11 cellular contexts compared by ENCODE assay signal in genomic region chr1:155011437-155011907, GRCh38. TPM values are rescaled to one million over a fixed set of nuclear protein-coding genes. Genes with fewer than 3 reads are reported as not detected.
A peak's percentile ranks its signal among the peaks of the same experiment; 100 is the strongest.
DNase-seq lines count a peak whose midpoint lies in the region; ATAC-seq, FAIRE-seq and TF ChIP-seq lines count a peak whose summit lies in the region.
"Had no signal": no experiment of that assay in that cellular context is flagged by ENCODE, and none has a peak within 500 bp of the region (broad histone marks: within the 10 kb centered on the region; RNA-seq: fewer than 3 reads in every experiment).

No MANE protein-coding gene starts in this region.

- H3K9ac ChIP-seq in K562 (ENCODE audit: insufficient read depth in 1 of 2, low read depth in 2 of 2, low read length in 2 of 2) (peak overlapping the region in 1 of 2 experiments; percentile 85; a peak in 1 of 4 replicates), liver (ENCODE audit: low read depth in 1 of 2, low read length in 2 of 2) (no peak overlapping the region)

- H3K9me3 ChIP-seq in K562 (replicated peaks; ENCODE audit: control insufficient read depth, insufficient read depth, low read depth, low read length) (no peaks in the 10 kb centered on the region), liver (ENCODE audit: control insufficient read depth in 4 of 4, low read length in 3 of 4) (no peaks in the 10 kb centered on the region)

- no peak overlapping the region for H2AFZ ChIP-seq in K562 (ENCODE audit: low read depth, low read length)

- in situ Hi-C loops in K562 (cut with MboI), result no loop called here

- no TSS peak for BruUV-seq in K562 (replicated peaks; lab: Mats Ljungman, UMichigan)

- H3K36me3 ChIP-seq in K562 (ENCODE audit: control insufficient read depth, insufficient read depth, low read length) (peaks cover 74% of the 10 kb centered on the region; the same call in 2 of the 3 replicates), liver (ENCODE audit: control insufficient read depth in 4 of 4, insufficient read depth in 3 of 4, low read depth in 1 of 4, low read length in 3 of 4) (peaks cover 3 to 19% (median 9%) of the 10 kb centered on the region in 4 donors)

- H3K4me1 Mint-ChIP-seq in activated CD4-positive, alpha-beta T cell treated with anti-CD3 and anti-CD28 coated beads, Interleukin-2, amount 10 ng/mL, durations not matched to agents 7 days and 5 days, result peaks cover 74% of the 10 kb centered on the region

- POLR2A ChIA-PET in activated CD4-positive, alpha-beta T cell treated with anti-CD3 and anti-CD28 coated beads, Interleukin-2, amount 10 ng/mL, durations not matched to agents 7 days and 5 days (lab: Charles Lee), result no interaction called here
- POLR2A ChIA-PET in K562 (lab: Yijun Ruan, JAX), result interaction anchor here (0.7 to 1.3 kb wide), 4 partner anchors 33 to 75 kb away, joined by 3 to 5 read pairs (median 4); partner anchors contain the start of genes ADAM15 and PMVK

- H3K27me3 Mint-ChIP-seq in activated CD4-positive, alpha-beta T cell treated with anti-CD3 and anti-CD28 coated beads, Interleukin-2, amount 10 ng/mL, durations not matched to agents 7 days and 5 days, result no peaks in the 10 kb centered on the region

- H3K4me3 Mint-ChIP-seq in activated CD4-positive, alpha-beta T cell treated with anti-CD3 and anti-CD28 coated beads, Interleukin-2, amount 10 ng/mL, durations not matched to agents 7 days and 5 days, result peak overlapping the region; percentile 99

- ATAC-seq in K562, result no peak
- no peak for ATAC-seq in GM18517 (IDR thresholded peaks at IDR 0.05; ENCODE audit: unreplicated experiment)
- no peak for ATAC-seq in HG03442 (IDR thresholded peaks at IDR 0.05; ENCODE audit: unreplicated experiment)

- no peak for TF ChIP-seq RAD21 in K562 (CRISPR knock-in tag; conservative IDR thresholded peaks at IDR 0.05 in 1 of 2, IDR thresholded peaks at IDR 0.05 in 1 of 2)
- no peak for TF ChIP-seq RAD21 in liver (IDR thresholded peaks at IDR 0.05)

- H3K4me3 ChIP-seq in K562, result no peak overlapping the region
- no peak overlapping the region for H3K4me3 ChIP-seq in liver (ENCODE audit: low read depth in 1 of 3, low read length in 3 of 3)

- H3K27ac ChIP-seq in K562 (ENCODE audit: extremely low read depth, low read depth, low read length) (peak overlapping the region; percentile 51; the same call in 1 of the 3 replicates), liver (ENCODE audit: low read depth in 1 of 2, low read length in 2 of 2) (peak overlapping the region; percentile 8 to 13), temporal lobe (ENCODE audit: low read depth, low read length) (peak overlapping the region; percentile 82)

- peaks cover 60% of the 10 kb centered on the region for H3K36me3 Mint-ChIP-seq in activated CD4-positive, alpha-beta T cell treated with anti-CD3 and anti-CD28 coated beads, Interleukin-2, amount 10 ng/mL, durations not matched to agents 7 days and 5 days (ENCODE audit: low read depth)

- H3K9me1 ChIP-seq in K562 (ENCODE audit: control insufficient read depth, insufficient read depth, low read length), result no peaks in the 10 kb centered on the region

- H3K4me1 ChIP-seq in K562 (replicated peaks in 1 of 2; ENCODE audit: control insufficient read depth in 2 of 2, insufficient read depth in 2 of 2, low read length in 2 of 2) (peaks cover 74 to 90% of the 10 kb centered on the region in 2 experiments), liver (ENCODE audit: control insufficient read depth in 4 of 4, insufficient read depth in 4 of 4, low read length in 3 of 4) (peaks cover 53 to 90% (median 68%) of the 10 kb centered on the region in 4 donors)

- no peaks in the 10 kb centered on the region; the same call in 1 of the 2 replicates for H4K20me1 ChIP-seq in K562 (replicated peaks; ENCODE audit: control insufficient read depth, insufficient read depth, low read length)

- DNase-seq in activated CD4-positive, alpha-beta T cell treated with anti-CD3 and anti-CD28 coated beads, Interleukin-2, amount 10 ng/mL, durations not matched to agents 7 days and 5 days, result no peak
- DNase-seq in activated CD4-positive, alpha-beta T cell treated with anti-CD3 and anti-CD28 coated beads, Interleukin-2, amount 50 U/mL, for 48 hours, result no peak
- DNase-seq in K562 (ENCODE audit: extremely low read depth in 1 of 4, low spot score in 3 of 4) (no peak), GM19240 (ENCODE audit: insufficient read length, low spot score) (no peak)

- no peak for TF ChIP-seq CTCF in K562 (IDR thresholded peaks at IDR 0.05 in 2 of 3, conservative IDR thresholded peaks at IDR 0.05 in 1 of 3; ENCODE audit: insufficient read depth in 2 of 3, low read depth in 1 of 3, low read length in 3 of 3)
- no peak for TF ChIP-seq CTCF in liver (IDR thresholded peaks at IDR 0.05; ENCODE audit: low read depth, low read length, missing input control)

- no peak overlapping the region; the same call in 1 of the 2 replicates for H3K4me2 ChIP-seq in K562 (ENCODE audit: insufficient read depth, low read length)

- no peak for TF ChIP-seq EP300 in K562 (IDR thresholded peaks at IDR 0.05; ENCODE audit: low read length)

- intact Hi-C loops in K562 (cut with micrococcal nuclease), result no loop called here

- H3K27ac Mint-ChIP-seq in activated CD4-positive, alpha-beta T cell treated with anti-CD3 and anti-CD28 coated beads, Interleukin-2, amount 10 ng/mL, durations not matched to agents 7 days and 5 days, result peak overlapping the region; percentile 92

- H3K27me3 ChIP-seq in K562 (ENCODE audit: control insufficient read depth in 2 of 2, insufficient read depth in 2 of 2, low read length in 2 of 2) (no peaks in the 10 kb centered on the region), liver (ENCODE audit: control insufficient read depth in 4 of 4, insufficient read depth in 4 of 4, low read length in 3 of 4) (no peaks in the 10 kb centered on the region)

- CTCF ChIA-PET in activated CD4-positive, alpha-beta T cell treated with anti-CD3 and anti-CD28 coated beads, Interleukin-2, amount 10 ng/mL, durations not matched to agents 7 days and 5 days (lab: Charles Lee), result interaction anchor here (0.6 to 17.4 kb wide), 8 partner anchors 9 to 74 kb away, joined by 3 to 222 read pairs (median 8); partner anchors contain the start of genes DCST1, DCST2, LENEP and ZBTB7B
- CTCF ChIA-PET in K562 (lab: Yijun Ruan, JAX; ENCODE audit: low intra/inter-chr PET ratio), result no interaction called here

- H3K79me2 ChIP-seq in K562 (ENCODE audit: control insufficient read depth, insufficient read depth, low read length), result peaks cover 71% of the 10 kb centered on the region

- WGBS in K562 (ENCODE audit: insufficient coverage, low coverage, missing lambda C conversion rate), result no CpG with 5 or more reads among the region's 6 CpGs
- 91% methylated on average over 6 of the region's 6 CpGs for WGBS in liver

- no peak for TF ChIP-seq POLR2A in K562 (conservative IDR thresholded peaks at IDR 0.05)

- no peaks in the 10 kb centered on the region for H3K9me3 Mint-ChIP-seq in activated CD4-positive, alpha-beta T cell treated with anti-CD3 and anti-CD28 coated beads, Interleukin-2, amount 10 ng/mL, durations not matched to agents 7 days and 5 days

- no peak for FAIRE-seq in K562 (lab: Jason Lieb, UNC)
- FAIRE-seq: TTC549 had no signal

RNA-seq across cellular contexts. Expression of gene ZBTB7B, which starts 8.9 kb away (rescaled TPM):
- 100 to 1,000 TPM; 112 to 127 TPM for total RNA-seq in activated CD4-positive, alpha-beta T cell treated with anti-CD3 and anti-CD28 coated beads, Interleukin-2, amount 10 ng/mL, durations not matched to agents 7 days and 5 days
- 24.5 and 77.3 TPM in 2 replicates for total RNA-seq in K562 (2011; cell fraction: chromatin; rRNA removed; ENCODE audit: low replicate concordance)
- total RNA-seq in K562 (2011; cell fraction: nucleolus; rRNA removed), result 49.9 and 53.4 TPM in 2 replicates
- 27.5 and 32.6 TPM in 2 replicates for total RNA-seq in K562 (2011; cell fraction: nucleoplasm; rRNA removed)
- 31.3 and 40.6 TPM in 2 replicates for total RNA-seq in K562 (2014; rRNA removed)
- total RNA-seq in K562 (2014; rRNA removed; fragmentation: Illumina TruSeq; extraction: Trizol), result 6.7 and 6.9 TPM in 2 replicates
- total RNA-seq in K562 (2015; rRNA removed; fragmentation: Illumina TruSeq; extraction: Trizol), result 21.9 and 23.3 TPM in 2 replicates
- 46.5 and 48.2 TPM in 2 replicates for total RNA-seq in K562 (2021)
- polyA plus RNA-seq in K562 (2011; rRNA removed), result 15.2 and 22.8 TPM in 2 replicates
- polyA plus RNA-seq in K562 (2011; cell fraction: cytosol; rRNA removed), result 27.8 and 66.6 TPM in 2 replicates
- 47.1 and 101 TPM in 2 replicates for polyA plus RNA-seq in K562 (2011; cell fraction: nucleus; rRNA removed)
- polyA plus RNA-seq in K562 (2012), result 26.0 and 38.2 TPM in 2 replicates
- polyA plus RNA-seq in K562 (2014; fragmentation: Illumina TruSeq; extraction: Trizol), result 13.5 and 25.7 TPM in 2 replicates
- under 1 TPM; 0.04 to 0.08 TPM for polyA plus RNA-seq in K562 (2014; fragmentation: Nextera tagmentation; extraction: Ambion mirVana)
- 23.2 and 28.7 TPM in 2 replicates for polyA plus RNA-seq in K562 (2014; rRNA removed)
- 7.6 and 11.9 TPM in 2 replicates for polyA minus RNA-seq in K562 (2011; rRNA and poly(A)+ RNA removed)
- polyA minus RNA-seq in K562 (2011; cell fraction: cytosol; rRNA and poly(A)+ RNA removed), result 23.4 and 28.6 TPM in 2 replicates
- 19.5 and 20.4 TPM in 2 replicates for polyA minus RNA-seq in K562 (2011; cell fraction: nucleus; rRNA and poly(A)+ RNA removed)
- 10 to 100 TPM; 10.3 to 50.2 TPM for total RNA-seq in liver
- polyA plus RNA-seq in liver, result 10 to 100 TPM in 1 of 2 donors, 1 to 10 TPM in 1; 7.0 to 31.9 TPM
- total RNA-seq in temporal lobe, result 1.5 TPM

RNA-seq across cellular contexts. Expression of gene LENEP, which starts 18.1 kb away (rescaled TPM):
- 1 to 10 TPM in 1 of 2 experiments, under 1 TPM in 1; 0.85 to 1.0 TPM for total RNA-seq in activated CD4-positive, alpha-beta T cell treated with anti-CD3 and anti-CD28 coated beads, Interleukin-2, amount 10 ng/mL, durations not matched to agents 7 days and 5 days
- total RNA-seq in K562 (2011; cell fraction: chromatin; rRNA removed; ENCODE audit: low replicate concordance), result 4.5 and 15.4 TPM in 2 replicates
- 2.9 and 8.3 TPM in 2 replicates for total RNA-seq in K562 (2011; cell fraction: nucleolus; rRNA removed)
- 7.6 and 10.0 TPM in 2 replicates for total RNA-seq in K562 (2011; cell fraction: nucleoplasm; rRNA removed)
- total RNA-seq in K562 (2014; rRNA removed), result 0.24 and 0.86 TPM in 2 replicates
- 0.47 TPM in 1 of 2 replicates, not detected in the other for total RNA-seq in K562 (2014; rRNA removed; fragmentation: Illumina TruSeq; extraction: Trizol)
- total RNA-seq in K562 (2015; rRNA removed; fragmentation: Illumina TruSeq; extraction: Trizol), result 0.45 and 0.87 TPM in 2 replicates
- total RNA-seq in K562 (2021), result 0.56 TPM in 1 of 2 replicates, not detected in the other
- polyA plus RNA-seq in K562 (2011; rRNA removed), result not detected in 2 replicates
- not detected in 2 replicates for polyA plus RNA-seq in K562 (2011; cell fraction: cytosol; rRNA removed)
- polyA plus RNA-seq in K562 (2011; cell fraction: nucleus; rRNA removed), result 1.0 and 1.1 TPM in 2 replicates
- polyA plus RNA-seq in K562 (2012), result 0.17 and 0.59 TPM in 2 replicates
- polyA plus RNA-seq in K562 (2014; fragmentation: Illumina TruSeq; extraction: Trizol), result not detected in 2 replicates
- not detected for polyA plus RNA-seq in K562 (2014; fragmentation: Nextera tagmentation; extraction: Ambion mirVana)
- polyA plus RNA-seq in K562 (2014; rRNA removed), result 0.23 and 0.35 TPM in 2 replicates
- 1.4 and 3.2 TPM in 2 replicates for polyA minus RNA-seq in K562 (2011; rRNA and poly(A)+ RNA removed)
- polyA minus RNA-seq in K562 (2011; cell fraction: cytosol; rRNA and poly(A)+ RNA removed), result not detected in 2 replicates
- 1.1 and 3.6 TPM in 2 replicates for polyA minus RNA-seq in K562 (2011; cell fraction: nucleus; rRNA and poly(A)+ RNA removed)
- total RNA-seq in liver, result under 1 TPM in 1 of 2 donors, not detected in 1; 0.42 TPM
- not detected for polyA plus RNA-seq in liver
- total RNA-seq in temporal lobe, result not detected
- total RNA-seq: epithelial cell of proximal tubule, posterior vena cava had no signal

RNA-seq across cellular contexts. Expression of gene DCST2, which starts 22.1 kb away (rescaled TPM):
- under 1 TPM; 0.50 to 0.73 TPM for total RNA-seq in activated CD4-positive, alpha-beta T cell treated with anti-CD3 and anti-CD28 coated beads, Interleukin-2, amount 10 ng/mL, durations not matched to agents 7 days and 5 days
- 1.1 and 2.4 TPM in 2 replicates for total RNA-seq in K562 (2011; cell fraction: chromatin; rRNA removed; ENCODE audit: low replicate concordance)
- 1.3 and 1.7 TPM in 2 replicates for total RNA-seq in K562 (2011; cell fraction: nucleolus; rRNA removed)
- 0.99 and 1.3 TPM in 2 replicates for total RNA-seq in K562 (2011; cell fraction: nucleoplasm; rRNA removed)
- total RNA-seq in K562 (2014; rRNA removed) (0.12 TPM in 1 of 2 replicates, not detected in the other), K562 (2014; rRNA removed; fragmentation: Illumina TruSeq; extraction: Trizol) (0.11 TPM in 1 of 2 replicates, not detected in the other), K562 (2015; rRNA removed; fragmentation: Illumina TruSeq; extraction: Trizol) (0.11 TPM in 1 of 2 replicates, not detected in the other), K562 (2021) (0.09 and 0.40 TPM in 2 replicates), liver (under 1 TPM in 1 of 2 donors, not detected in 1; 0.25 TPM), temporal lobe (not detected)
- polyA plus RNA-seq in K562 (2011; rRNA removed) (0.49 and 1.1 TPM in 2 replicates), K562 (2014; fragmentation: Illumina TruSeq; extraction: Trizol) (0.10 TPM in 1 of 2 replicates, not detected in the other), K562 (2014; fragmentation: Nextera tagmentation; extraction: Ambion mirVana) (not detected), K562 (2014; rRNA removed) (0.22 and 0.37 TPM in 2 replicates), liver (under 1 TPM; 0.27 to 0.53 TPM)
- polyA plus RNA-seq in K562 (2011; cell fraction: cytosol; rRNA removed), result 0.30 and 0.40 TPM in 2 replicates
- 9.0 and 9.2 TPM in 2 replicates for polyA plus RNA-seq in K562 (2011; cell fraction: nucleus; rRNA removed)
- 0.36 and 2.9 TPM in 2 replicates for polyA plus RNA-seq in K562 (2012)
- 0.24 and 0.25 TPM in 2 replicates for polyA minus RNA-seq in K562 (2011; rRNA and poly(A)+ RNA removed)
- not detected in 2 replicates for polyA minus RNA-seq in K562 (2011; cell fraction: cytosol; rRNA and poly(A)+ RNA removed)
- polyA minus RNA-seq in K562 (2011; cell fraction: nucleus; rRNA and poly(A)+ RNA removed), result 0.33 and 0.40 TPM in 2 replicates

RNA-seq across cellular contexts. Expression of gene DCST1, which starts 22.2 kb away (rescaled TPM):
- total RNA-seq in activated CD4-positive, alpha-beta T cell treated with anti-CD3 and anti-CD28 coated beads, Interleukin-2, amount 10 ng/mL, durations not matched to agents 7 days and 5 days, result not detected
- total RNA-seq in K562 (2011; cell fraction: chromatin; rRNA removed; ENCODE audit: low replicate concordance), result not detected in 2 replicates
- not detected in 2 replicates for total RNA-seq in K562 (2011; cell fraction: nucleolus; rRNA removed)
- total RNA-seq in K562 (2011; cell fraction: nucleoplasm; rRNA removed), result not detected in 2 replicates
- total RNA-seq in K562 (2014; rRNA removed) (not detected in 2 replicates), K562 (2014; rRNA removed; fragmentation: Illumina TruSeq; extraction: Trizol) (not detected in 2 replicates), K562 (2015; rRNA removed; fragmentation: Illumina TruSeq; extraction: Trizol) (not detected in 2 replicates), K562 (2021) (not detected in 2 replicates), liver (not detected), temporal lobe (0.25 TPM)
- polyA plus RNA-seq in K562 (2011; rRNA removed) (not detected in 2 replicates), K562 (2014; fragmentation: Illumina TruSeq; extraction: Trizol) (not detected in 2 replicates), K562 (2014; fragmentation: Nextera tagmentation; extraction: Ambion mirVana) (not detected), K562 (2014; rRNA removed) (not detected in 2 replicates), liver (not detected)
- not detected in 2 replicates for polyA plus RNA-seq in K562 (2011; cell fraction: cytosol; rRNA removed)
- polyA plus RNA-seq in K562 (2011; cell fraction: nucleus; rRNA removed), result 0.08 and 0.10 TPM in 2 replicates
- 0.15 TPM in 1 of 2 replicates, not detected in the other for polyA plus RNA-seq in K562 (2012)
- polyA minus RNA-seq in K562 (2011; rRNA and poly(A)+ RNA removed), result not detected in 2 replicates
- not detected in 2 replicates for polyA minus RNA-seq in K562 (2011; cell fraction: cytosol; rRNA and poly(A)+ RNA removed)
- polyA minus RNA-seq in K562 (2011; cell fraction: nucleus; rRNA and poly(A)+ RNA removed), result not detected in 2 replicates
- total RNA-seq: epithelial cell of proximal tubule, posterior vena cava had no signal

RNA-seq across cellular contexts. Expression of gene FLAD1, which starts 28.3 kb away (rescaled TPM):
- total RNA-seq in activated CD4-positive, alpha-beta T cell treated with anti-CD3 and anti-CD28 coated beads, Interleukin-2, amount 10 ng/mL, durations not matched to agents 7 days and 5 days, result 10 to 100 TPM; 41.2 to 41.3 TPM
- 46.3 and 135 TPM in 2 replicates for total RNA-seq in K562 (2011; cell fraction: chromatin; rRNA removed; ENCODE audit: low replicate concordance)
- total RNA-seq in K562 (2011; cell fraction: nucleolus; rRNA removed), result 130 and 141 TPM in 2 replicates
- 76.0 and 76.6 TPM in 2 replicates for total RNA-seq in K562 (2011; cell fraction: nucleoplasm; rRNA removed)
- total RNA-seq in K562 (2014; rRNA removed), result 67.0 and 87.6 TPM in 2 replicates
- total RNA-seq in K562 (2014; rRNA removed; fragmentation: Illumina TruSeq; extraction: Trizol), result 41.3 and 56.1 TPM in 2 replicates
- total RNA-seq in K562 (2015; rRNA removed; fragmentation: Illumina TruSeq; extraction: Trizol), result 65.8 and 68.6 TPM in 2 replicates
- 74.4 and 79.8 TPM in 2 replicates for total RNA-seq in K562 (2021)
- polyA plus RNA-seq in K562 (2011; rRNA removed), result 61.2 and 75.6 TPM in 2 replicates
- 82.9 and 126 TPM in 2 replicates for polyA plus RNA-seq in K562 (2011; cell fraction: cytosol; rRNA removed)
- polyA plus RNA-seq in K562 (2011; cell fraction: nucleus; rRNA removed), result 209 and 292 TPM in 2 replicates
- polyA plus RNA-seq in K562 (2012), result 54.0 and 57.9 TPM in 2 replicates
- polyA plus RNA-seq in K562 (2014; fragmentation: Illumina TruSeq; extraction: Trizol), result 78.8 and 82.3 TPM in 2 replicates
- 10 to 100 TPM; 24.9 to 46.7 TPM for polyA plus RNA-seq in K562 (2014; fragmentation: Nextera tagmentation; extraction: Ambion mirVana)
- 85.8 and 98.9 TPM in 2 replicates for polyA plus RNA-seq in K562 (2014; rRNA removed)
- polyA minus RNA-seq in K562 (2011; rRNA and poly(A)+ RNA removed), result 50.8 and 69.7 TPM in 2 replicates
- 40.4 and 52.6 TPM in 2 replicates for polyA minus RNA-seq in K562 (2011; cell fraction: cytosol; rRNA and poly(A)+ RNA removed)
- polyA minus RNA-seq in K562 (2011; cell fraction: nucleus; rRNA and poly(A)+ RNA removed), result 49.7 and 53.7 TPM in 2 replicates
- total RNA-seq in liver, result 10 to 100 TPM; 10.4 to 20.2 TPM
- polyA plus RNA-seq in liver, result 10 to 100 TPM; 24.7 to 31.6 TPM
- 9.8 TPM for total RNA-seq in temporal lobe

Comparison
In these comparisons a context has a peak if more than half of its experiments do, and no peak if none do; other contexts are left out.
1. H3K27ac ChIP-seq: peak in every context shown above with its lines; median percentile 82 in temporal lobe; 51 in K562; 10 in liver.